18 cellular contexts compared by ENCODE assay signal in the genomic region with DNA sequence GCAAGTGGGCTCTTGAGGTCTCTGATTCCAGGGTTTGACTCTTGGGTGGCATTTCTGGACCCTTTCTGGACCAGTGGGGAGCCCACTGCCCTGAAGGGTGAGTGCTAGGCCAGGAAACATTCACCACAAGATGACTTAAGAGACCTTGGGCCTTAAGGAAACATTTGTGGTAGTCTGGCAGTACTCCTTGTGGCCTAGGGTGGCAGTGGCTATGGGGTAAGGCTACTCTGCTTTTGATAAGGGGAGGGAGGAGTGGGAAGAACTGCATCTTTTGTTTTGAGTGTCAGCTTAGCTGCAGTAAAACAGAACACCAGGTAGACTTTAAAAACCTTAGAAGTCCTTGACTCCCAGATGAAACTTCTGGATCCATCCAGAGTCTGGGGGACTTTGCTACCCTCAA.
"Had no signal": no experiment of that assay in that cellular context is flagged by ENCODE, and none has a peak within 500 bp of the region (broad histone marks: within the 10 kb centered on the region; RNA-seq: fewer than 3 reads in every experiment).

No MANE protein-coding gene starts in this region.

- H3K27ac ChIP-seq: coronary artery, dorsolateral prefrontal cortex, esophagus muscularis mucosa, foreskin keratinocyte, gastroesophageal sphincter, heart right ventricle, hepatocyte, left lung, lower lobe of right lung had no signal

- ATAC-seq: effector memory CD8-positive, alpha-beta T cell; foreskin keratinocyte; gastroesophageal sphincter; heart right ventricle; left cardiac atrium; left lung; left ventricle myocardium superior; lower lobe of right lung; mucosa of descending colon had no signal

- H3K27me3 Mint-ChIP-seq: effector memory CD8-positive, alpha-beta T cell; naive B cell had no signal

- H3K36me3 ChIP-seq: esophagus muscularis mucosa, gastroesophageal sphincter, heart right ventricle, left lung, lower lobe of right lung had no signal

- H2AFZ ChIP-seq: hepatocyte had no signal

- H3K4me3 Mint-ChIP-seq: effector memory CD8-positive, alpha-beta T cell; mesothelial cell of epicardium had no signal

- H3K4me1 Mint-ChIP-seq: mesothelial cell of epicardium, naive B cell had no signal

- H3K4me3 ChIP-seq: coronary artery, dorsolateral prefrontal cortex, esophagus muscularis mucosa, gastroesophageal sphincter, heart right ventricle, hepatocyte, left lung, lower lobe of right lung, mucosa of descending colon had no signal

- H3K4me2 ChIP-seq: hepatocyte had no signal

- H3K36me3 Mint-ChIP-seq: naive B cell had no signal

- H3K4me1 ChIP-seq: esophagus muscularis mucosa, gastroesophageal sphincter, heart right ventricle, left lung, lower lobe of right lung had no signal

- H3K27ac Mint-ChIP-seq: effector memory CD8-positive, alpha-beta T cell; mesothelial cell of epicardium; naive B cell had no signal

- DNase-seq: dermis blood vessel endothelial cell; dorsolateral prefrontal cortex; effector CD8-positive, alpha-beta T cell; effector memory CD8-positive, alpha-beta T cell; foreskin keratinocyte; heart right ventricle; hypothalamus; left cardiac atrium; left lung; left ventricle myocardium superior; lower lobe of right lung; mucosa of descending colon; naive B cell had no signal

- H3K79me2 ChIP-seq: hepatocyte had no signal

- H3K27me3 ChIP-seq: dorsolateral prefrontal cortex, esophagus muscularis mucosa, foreskin keratinocyte, gastroesophageal sphincter, heart right ventricle, hepatocyte, left lung had no signal
